Comparison of ENCODE assay signal across 8 cellular contexts in genomic region chr2:170245312-170245711, GRCh38.
"Had no signal": no experiment of that assay in that cellular context is flagged by ENCODE, and none has a peak within 500 bp of the region (broad histone marks: within the 10 kb centered on the region; RNA-seq: fewer than 3 reads in every experiment).

No MANE protein-coding gene starts in this region.

- ATAC-seq: HepG2 had no signal

- H3K4me2 ChIP-seq: KMS-11 had no signal

- H3K27ac ChIP-seq: HL-60, KMS-11 had no signal

- H3K4me1 Mint-ChIP-seq: IgD-negative memory B cell had no signal

- H3K27ac Mint-ChIP-seq: IgD-negative memory B cell had no signal

- H3K9ac ChIP-seq: KMS-11 had no signal

- DNase-seq: IMR-90, KBM-7, KG1 had no signal

- H3K4me3 Mint-ChIP-seq: IgD-negative memory B cell had no signal

- H3K36me3 Mint-ChIP-seq: IgD-negative memory B cell had no signal

- FAIRE-seq: HepG2, HTR-8/SVneo had no signal
